1 cellular context compared by ENCODE assay signal in the genomic region with DNA sequence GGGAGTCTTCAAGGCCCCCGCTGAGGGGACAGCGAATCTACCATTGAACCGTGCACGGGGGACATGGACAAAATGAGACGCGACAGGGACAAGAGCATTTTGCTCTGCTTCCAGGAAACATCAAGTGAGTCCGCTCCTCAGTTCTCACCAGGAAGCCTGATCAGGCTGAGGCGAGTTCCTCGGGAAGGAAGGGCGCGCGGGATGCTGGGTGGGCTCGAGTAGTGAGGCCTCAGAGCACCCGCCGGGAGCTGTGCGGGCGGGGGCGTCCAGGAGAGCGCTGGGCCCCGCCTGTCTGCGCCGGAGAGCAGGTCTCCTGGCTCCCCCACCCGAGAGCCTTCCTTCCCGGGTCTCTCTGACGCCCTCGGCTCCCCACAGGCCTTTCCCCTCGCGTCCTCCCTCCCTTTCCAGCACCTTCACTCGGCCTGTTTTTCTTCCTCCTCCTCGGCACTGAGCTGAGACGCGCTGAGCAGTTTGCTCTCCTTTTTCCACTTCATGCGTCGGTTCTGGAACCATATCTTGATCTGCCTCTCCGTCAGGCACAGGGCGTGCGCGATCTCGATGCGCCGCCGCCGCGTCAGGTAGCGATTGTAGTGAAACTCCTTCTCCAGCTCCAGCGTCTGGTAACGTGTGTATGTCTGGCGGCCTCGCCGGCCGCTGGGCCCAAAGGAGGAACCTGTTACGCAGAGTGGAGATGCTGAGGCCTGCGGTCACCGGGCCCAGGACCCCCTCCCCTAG.
TF ChIP-seq lines count a peak whose summit lies in the region.

No MANE protein-coding gene starts in this region.

TF ChIP-seq in IMR-90, 13 proteins besides CTCF, POLR2A, EP300 and RAD21:
- no peak for TF ChIP-seq NFE2L2 (IDR thresholded peaks at IDR 0.05; ENCODE audit: low read depth, low read length)
- TF ChIP-seq CEBPB (IDR thresholded peaks at IDR 0.05; ENCODE audit: low read depth, low read length), result no peak
- 0 out of 2 replicates have a peak, but pooled peaks have one; percentile 33 for TF ChIP-seq MAZ (IDR thresholded peaks at IDR 0.05; ENCODE audit: borderline replicate concordance, low read depth, low read length)
- no peak for TF ChIP-seq RCOR1 (IDR thresholded peaks at IDR 0.05; ENCODE audit: insufficient replicate concordance, low read length)
- no peak for TF ChIP-seq MXI1 (IDR thresholded peaks at IDR 0.05; ENCODE audit: borderline replicate concordance, low read depth, low read length)
- no peak for TF ChIP-seq FOS (IDR thresholded peaks at IDR 0.05; ENCODE audit: low read depth, low read length)
- TF ChIP-seq, protein P1, sequence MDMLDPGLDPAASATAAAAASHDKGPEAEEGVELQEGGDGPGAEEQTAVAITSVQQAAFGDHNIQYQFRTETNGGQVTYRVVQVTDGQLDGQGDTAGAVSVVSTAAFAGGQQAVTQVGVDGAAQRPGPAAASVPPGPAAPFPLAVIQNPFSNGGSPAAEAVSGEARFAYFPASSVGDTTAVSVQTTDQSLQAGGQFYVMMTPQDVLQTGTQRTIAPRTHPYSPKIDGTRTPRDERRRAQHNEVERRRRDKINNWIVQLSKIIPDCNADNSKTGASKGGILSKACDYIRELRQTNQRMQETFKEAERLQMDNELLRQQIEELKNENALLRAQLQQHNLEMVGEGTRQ (IDR thresholded peaks at IDR 0.05; ENCODE audit: low read depth, low read length), result no peak
- TF ChIP-seq, protein P2, sequence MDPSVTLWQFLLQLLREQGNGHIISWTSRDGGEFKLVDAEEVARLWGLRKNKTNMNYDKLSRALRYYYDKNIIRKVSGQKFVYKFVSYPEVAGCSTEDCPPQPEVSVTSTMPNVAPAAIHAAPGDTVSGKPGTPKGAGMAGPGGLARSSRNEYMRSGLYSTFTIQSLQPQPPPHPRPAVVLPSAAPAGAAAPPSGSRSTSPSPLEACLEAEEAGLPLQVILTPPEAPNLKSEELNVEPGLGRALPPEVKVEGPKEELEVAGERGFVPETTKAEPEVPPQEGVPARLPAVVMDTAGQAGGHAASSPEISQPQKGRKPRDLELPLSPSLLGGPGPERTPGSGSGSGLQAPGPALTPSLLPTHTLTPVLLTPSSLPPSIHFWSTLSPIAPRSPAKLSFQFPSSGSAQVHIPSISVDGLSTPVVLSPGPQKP (IDR thresholded peaks at IDR 0.05; ENCODE audit: borderline replicate concordance, low read depth, low read length), result no peak
